In genomic region chr11:95704865-95705264, GRCh38 we compare ENCODE assay signal across 8 cellular contexts.
DNase-seq lines count a peak whose midpoint lies in the region; ATAC-seq and TF ChIP-seq lines count a peak whose summit lies in the region.

No MANE protein-coding gene starts in this region.

- H3K27ac ChIP-seq in gastrocnemius medialis, result peak overlapping the region; percentile 29 to 65 (median 48)

- ATAC-seq in left ventricle myocardium superior (peak; percentile 49), gastrocnemius medialis (no peak), GM18870 (IDR thresholded peaks at IDR 0.05; ENCODE audit: unreplicated experiment) (no peak), GM18519 (IDR thresholded peaks at IDR 0.05; ENCODE audit: low FRiP score, unreplicated experiment) (no peak)

- peaks cover 0 to 8% of the 10 kb centered on the region in 2 donors for H3K4me1 ChIP-seq in gastrocnemius medialis

- intact Hi-C loops in left ventricle myocardium superior (cut with micrococcal nuclease), result no loop called here
- intact Hi-C loops in gastrocnemius medialis (cut with DNase I; ENCODE audit: low total_unique reads), result loop anchor here (1.0 to 5.0 kb wide), 4 partner anchors 193 to 636 kb away; partner anchors contain the start of gene SESN3

- no peak for TF ChIP-seq CTCF in gastrocnemius medialis (IDR thresholded peaks at IDR 0.05 in 4 of 5, conservative IDR thresholded peaks at IDR 0.05 in 1 of 5)

- DNase-seq in COR-L47 (lab: John Stamatoyannopoulos, UW), result peak; percentile 9
- peak; percentile 65 for DNase-seq in NCI-H748 (lab: John Stamatoyannopoulos, UW; ENCODE audit: unreplicated experiment)
- no peak for DNase-seq in left ventricle myocardium superior
- DNase-seq in gastrocnemius medialis, result no peak
- DNase-seq in NCI-H2029 (lab: John Stamatoyannopoulos, UW), result no peak
- DNase-seq in NCI-H1694 (lab: John Stamatoyannopoulos, UW), result no peak

- H3K36me3 ChIP-seq in gastrocnemius medialis, result no peaks in the 10 kb centered on the region

- H3K4me3 ChIP-seq in gastrocnemius medialis, result no peak overlapping the region

- in situ Hi-C loops in gastrocnemius medialis (cut with MboI; ENCODE audit: low sequenced_read_pairs in 4 of 4), result loop anchor here in 3 of 4 donors (5.0 to 10.0 kb wide), 4 partner anchors 540 to 630 kb away; no protein-coding TSS in a partner anchor

- no peak for TF ChIP-seq POLR2A in gastrocnemius medialis (IDR thresholded peaks at IDR 0.05)

- no peaks in the 10 kb centered on the region for H3K9me3 ChIP-seq in gastrocnemius medialis

- no peaks in the 10 kb centered on the region for H3K27me3 ChIP-seq in gastrocnemius medialis

Comparison
In these comparisons a context has a peak if more than half of its experiments do, and no peak if none do; other contexts are left out.
1. DNase-seq: peak in COR-L47 (single experiment) and NCI-H748 (single experiment); none in left ventricle myocardium superior (single experiment), gastrocnemius medialis (0 of 2), NCI-H2029 (single experiment) and NCI-H1694 (single experiment).